8 cellular contexts compared by ENCODE assay signal in genomic region chr3:160413613-160414248, GRCh38. TPM values are rescaled to one million over a fixed set of nuclear protein-coding genes. Genes with fewer than 3 reads are reported as not detected.
A peak's percentile ranks its signal among the peaks of the same experiment; 100 is the strongest.
DNase-seq lines count a peak whose midpoint lies in the region; ATAC-seq, FAIRE-seq and TF ChIP-seq lines count a peak whose summit lies in the region.

No MANE protein-coding gene starts in this region.

- TF ChIP-seq CTCF in A673 (conservative IDR thresholded peaks at IDR 0.05; ENCODE audit: low read depth, low read length) (peak; percentile 84), liver (IDR thresholded peaks at IDR 0.05; ENCODE audit: low read depth, low read length, missing input control) (peak; percentile 81)

- no peaks in the 10 kb centered on the region for H3K9me3 ChIP-seq in A673 (ENCODE audit: low read depth, low read length, poor library complexity, severe bottlenecking)
- H3K9me3 ChIP-seq in liver (ENCODE audit: control insufficient read depth in 4 of 4, low read length in 3 of 4) = no peaks in the 10 kb centered on the region

- peak; percentile 81 for DNase-seq in A673 (ENCODE audit: low spot score)
- peak; percentile 24 to 89 for DNase-seq in NCI-H524 (lab: John Stamatoyannopoulos, UW)
- DNase-seq in activated CD4-positive, alpha-beta T cell treated with anti-CD3 and anti-CD28 coated beads for 1 hour = peak; percentile 40
- peak; percentile 41 for DNase-seq in stimulated activated CD8-positive, alpha-beta memory T cell treated with anti-CD3 and anti-CD28 coated beads, Interleukin-12 subunit alpha, Interleukin-12 subunit beta, amount 100 ng/mL, for 1 hour (ENCODE audit: low read depth)

- H3K4me1 ChIP-seq in A673 (ENCODE audit: insufficient read depth, low read length, poor library complexity, severe bottlenecking) (no peaks in the 10 kb centered on the region), liver (ENCODE audit: control insufficient read depth in 4 of 4, insufficient read depth in 4 of 4, low read length in 3 of 4) (no peaks in the 10 kb centered on the region)

- CTCF ChIA-PET in A673 (lab: Charles Lee) = interaction anchor here (0.7 to 1.0 kb wide), 2 partner anchors 28 to 381 kb away, joined by 5 to 8 read pairs; no protein-coding TSS in a partner anchor

- POLR2A ChIA-PET in A673 (lab: Charles Lee; ENCODE audit: low non-redundant PET) = no interaction called here

- ATAC-seq in GM18517 (IDR thresholded peaks at IDR 0.05; ENCODE audit: unreplicated experiment) = peak; percentile 84
- peak; percentile 83 for ATAC-seq in HG03432 (IDR thresholded peaks at IDR 0.05; ENCODE audit: unreplicated experiment)

- no TSS peak for BruUV-seq in A673 (replicated peaks; lab: Mats Ljungman, UMichigan)

- H3K27me3 ChIP-seq in A673 (replicated peaks; ENCODE audit: insufficient read depth, low read depth, low read length, poor library complexity) = no peaks in the 10 kb centered on the region
- no peaks in the 10 kb centered on the region for H3K27me3 ChIP-seq in liver (ENCODE audit: control insufficient read depth in 4 of 4, insufficient read depth in 4 of 4, low read length in 3 of 4)

- no peak overlapping the region for H3K9ac ChIP-seq in liver (ENCODE audit: low read depth in 1 of 2, low read length in 2 of 2)

- WGBS in liver = 42% methylated on average over 3 of the region's 3 CpGs

- H3K27ac ChIP-seq in A673 (ENCODE audit: low read depth, low read length, poor library complexity, severe bottlenecking) (no peak overlapping the region), liver (ENCODE audit: low read depth in 1 of 2, low read length in 2 of 2) (no peak overlapping the region)

- TF ChIP-seq RAD21 in liver (IDR thresholded peaks at IDR 0.05) = peak; percentile 94 to 95

- H3K4me3 ChIP-seq in A673 (ENCODE audit: low read depth, low read length, poor library complexity, severe bottlenecking) (no peak overlapping the region), liver (ENCODE audit: low read depth in 1 of 3, low read length in 3 of 3) (no peak overlapping the region)

- intact Hi-C loops in A673 (cut with micrococcal nuclease; ENCODE audit: unreplicated experiment) = loop anchor here (5.0 kb wide), 2 partner anchors 251 to 381 kb away; no protein-coding TSS in a partner anchor

- peaks cover 96% of the 10 kb centered on the region for H3K36me3 ChIP-seq in A673 (ENCODE audit: insufficient read depth, low read length, poor library complexity, severe bottlenecking)
- H3K36me3 ChIP-seq in liver (ENCODE audit: control insufficient read depth in 4 of 4, insufficient read depth in 3 of 4, low read depth in 1 of 4, low read length in 3 of 4) = peaks cover 0 to 10% (median 7%) of the 10 kb centered on the region in 4 donors

- peak; percentile 72 for FAIRE-seq in colon (lab: Jason Lieb, UNC)

TF ChIP-seq in liver, 16 proteins besides CTCF, POLR2A, EP300 and RAD21:
- TF ChIP-seq RXRA (IDR thresholded peaks at IDR 0.05) (no peak), FOXA2 (IDR thresholded peaks at IDR 0.05) (peak; percentile 28)

RNA-seq across cellular contexts. Expression of gene SMC4, which starts 14.3 kb away (rescaled TPM):
- total RNA-seq in A673 (2021) (201 and 209 TPM in 2 replicates), liver (100 to 1,000 TPM in 1 of 2 donors, 10 to 100 TPM in 1; 17.1 to 161 TPM)
- 10 to 100 TPM in 1 of 2 donors, 1 to 10 TPM in 1; 6.7 to 17.0 TPM for polyA plus RNA-seq in liver

RNA-seq across cellular contexts. Expression of gene IFT80, which starts 14.7 kb away (rescaled TPM):
- total RNA-seq in A673 (2021) (20.2 and 25.4 TPM in 2 replicates), liver (10 to 100 TPM; 12.9 to 15.7 TPM)
- polyA plus RNA-seq in liver = 1 to 10 TPM; 3.5 to 3.6 TPM

RNA-seq across cellular contexts. Expression of gene TRIM59, which starts 35.9 kb away (rescaled TPM):
- total RNA-seq in A673 (2021) (12.8 and 15.3 TPM in 2 replicates), liver (10 to 100 TPM in 1 of 2 donors, under 1 TPM in 1; 0.84 to 33.3 TPM)
- under 1 TPM; 0.18 to 0.90 TPM for polyA plus RNA-seq in liver
